12 cellular contexts compared by ENCODE assay signal in the genomic region with DNA sequence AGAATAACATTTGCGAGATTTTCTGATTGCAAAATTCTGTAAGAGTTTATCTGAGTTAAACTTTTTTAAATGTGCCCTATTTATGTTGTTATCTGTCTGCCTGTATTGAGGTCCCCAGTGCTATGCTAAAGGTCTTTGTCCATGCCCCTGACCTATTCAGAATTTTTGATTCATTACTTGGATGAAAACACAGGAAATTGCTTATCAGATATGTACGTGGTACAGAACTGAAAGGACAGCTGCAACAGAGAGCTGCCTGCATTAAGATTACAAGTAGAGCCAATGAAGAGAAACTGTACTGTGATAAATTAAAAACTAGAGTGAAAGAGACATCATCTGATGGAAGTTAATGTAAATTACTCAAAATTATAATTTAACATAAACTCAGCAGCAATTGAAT.
"Had no signal": no experiment of that assay in that cellular context is flagged by ENCODE, and none has a peak within 500 bp of the region (broad histone marks: within the 10 kb centered on the region; RNA-seq: fewer than 3 reads in every experiment).

No MANE protein-coding gene starts in this region.

- H3K27me3 ChIP-seq: cardiac muscle cell, heart right ventricle, left lung, tibial nerve had no signal

- H3K27ac Mint-ChIP-seq: stimulated activated effector memory CD8-positive, alpha-beta T cell treated with anti-CD3 and anti-CD28 coated beads, Interleukin-12 subunit alpha, Interleukin-12 subunit beta, amount 100 ng/mL, for 72 hours; T-helper 1 cell treated with Interleukin-12 subunit alpha and Interleukin-12 subunit beta and Interleukin-4 antibody, amounts not matched to agents 30 μg/mL and 1 μg/mL, for 36 hours had no signal

- ATAC-seq: heart right ventricle; left lung; stimulated activated effector memory CD8-positive, alpha-beta T cell treated with anti-CD3 and anti-CD28 coated beads, Interleukin-12 subunit alpha, Interleukin-12 subunit beta, amount 100 ng/mL, for 72 hours had no signal

- DNase-seq: activated CD4-positive, alpha-beta T cell treated with anti-CD3 and anti-CD28 coated beads, Interleukin-2, amount 50 U/mL, for 1 hour; anterior cingulate cortex; effector CD4-positive, alpha-beta T cell; heart right ventricle; islet precursor cell; left lung; nephron progenitor cell had no signal

- H3K4me3 Mint-ChIP-seq: activated naive CD4-positive, alpha-beta T cell treated with anti-CD3 and anti-CD28 coated beads, Interleukin-2, amount 50 U/mL, for 24 hours; nephron progenitor cell; stimulated activated effector memory CD8-positive, alpha-beta T cell treated with anti-CD3 and anti-CD28 coated beads, Interleukin-12 subunit alpha, Interleukin-12 subunit beta, amount 100 ng/mL, for 72 hours; T-helper 1 cell treated with Interleukin-12 subunit alpha and Interleukin-12 subunit beta and Interleukin-4 antibody, amounts not matched to agents 30 μg/mL and 1 μg/mL, for 36 hours had no signal

- H3K27ac ChIP-seq: cardiac muscle cell, heart right ventricle, left lung, tibial nerve had no signal

- H3K4me3 ChIP-seq: cardiac muscle cell, heart right ventricle, left lung, tibial nerve had no signal

- H3K36me3 ChIP-seq: cardiac muscle cell, heart right ventricle, left lung had no signal

- H3K4me1 Mint-ChIP-seq: activated naive CD4-positive, alpha-beta T cell treated with anti-CD3 and anti-CD28 coated beads, Interleukin-2, amount 50 U/mL, for 24 hours; nephron progenitor cell; stimulated activated effector memory CD8-positive, alpha-beta T cell treated with anti-CD3 and anti-CD28 coated beads, Interleukin-12 subunit alpha, Interleukin-12 subunit beta, amount 100 ng/mL, for 72 hours had no signal

- H3K4me1 ChIP-seq: left lung, tibial nerve had no signal
